In genomic region chr1:13838236-13838635, GRCh38 we compare ENCODE assay signal across 3 cellular contexts.
"Had no signal": no experiment of that assay in that cellular context is flagged by ENCODE, and none has a peak within 500 bp of the region (broad histone marks: within the 10 kb centered on the region; RNA-seq: fewer than 3 reads in every experiment).

No MANE protein-coding gene starts in this region.

- ATAC-seq: GM12878 had no signal

- H3K4me3 ChIP-seq: GM12878 had no signal

- DNase-seq: GDM1, GF-D8 had no signal
